In genomic region chr7:50735327-50735726, GRCh38 we compare ENCODE assay signal across 21 cellular contexts. TPM values are rescaled to one million over a fixed set of nuclear protein-coding genes. Genes with fewer than 3 reads are reported as not detected.
DNase-seq lines count a peak whose midpoint lies in the region; ATAC-seq and TF ChIP-seq lines count a peak whose summit lies in the region.
"Had no signal": no experiment of that assay in that cellular context is flagged by ENCODE, and none has a peak within 500 bp of the region (broad histone marks: within the 10 kb centered on the region; RNA-seq: fewer than 3 reads in every experiment).

No MANE protein-coding gene starts in this region.

- H3K36me3 ChIP-seq in Caco-2 (ENCODE audit: control insufficient read depth, insufficient read depth, low read length) = no peaks in the 10 kb centered on the region
- no peaks in the 10 kb centered on the region for H3K36me3 ChIP-seq in naive thymus-derived CD4-positive, alpha-beta T cell (ENCODE audit: control insufficient read depth in 2 of 3, insufficient read depth in 3 of 3, low read length in 3 of 3)
- H3K36me3 ChIP-seq: SJSA1 had no signal

- POLR2A ChIA-PET in Caco-2 (lab: Charles Lee) = no interaction called here
- POLR2A ChIA-PET in naive thymus-derived CD4-positive, alpha-beta T cell (lab: Charles Lee) = no interaction called here
- POLR2A ChIA-PET in MCF 10A (lab: Yijun Ruan, JAX) = interaction anchor here (0.7 kb wide), 1 partner anchor 16 kb away, joined by 4 read pairs; no protein-coding TSS in a partner anchor

- H3K4me3 Mint-ChIP-seq in Caco-2 (ENCODE audit: unreplicated experiment) = no peak overlapping the region
- H3K4me3 Mint-ChIP-seq in naive thymus-derived CD4-positive, alpha-beta T cell = peak overlapping the region in 5 of 10 donors; percentile 7 to 73 (median 18)
- no peak overlapping the region for H3K4me3 Mint-ChIP-seq in MCF 10A (ENCODE audit: unreplicated experiment)
- H3K4me3 Mint-ChIP-seq: CD8-positive, alpha-beta T cell had no signal

- H3K9me3 Mint-ChIP-seq in Caco-2 (ENCODE audit: unreplicated experiment) (no peaks in the 10 kb centered on the region), MCF 10A (ENCODE audit: unreplicated experiment) (peaks cover 6% of the 10 kb centered on the region)
- H3K9me3 Mint-ChIP-seq in naive thymus-derived CD4-positive, alpha-beta T cell = peaks cover 0 to 5% (median 0%) of the 10 kb centered on the region in 11 donors
- H3K9me3 Mint-ChIP-seq: CD8-positive, alpha-beta T cell had no signal

- no peak overlapping the region for H3K27ac ChIP-seq in naive thymus-derived CD4-positive, alpha-beta T cell (ENCODE audit: low read depth, low read length)
- H3K27ac ChIP-seq: SJSA1 had no signal

- H3K27me3 ChIP-seq in Caco-2 (replicated peaks; ENCODE audit: control insufficient read depth, insufficient read depth, low read length) = no peaks in the 10 kb centered on the region
- no peaks in the 10 kb centered on the region for H3K27me3 ChIP-seq in naive thymus-derived CD4-positive, alpha-beta T cell (ENCODE audit: control insufficient read depth in 2 of 2, insufficient read depth in 2 of 2, low read length in 2 of 2)
- H3K27me3 ChIP-seq: SJSA1 had no signal

- no TSS peak for BruUV-seq in Caco-2 (replicated peaks; lab: Mats Ljungman, UMichigan)
- no TSS peak for BruUV-seq in MCF 10A (replicated peaks; lab: Mats Ljungman, UMichigan)

- peaks cover 17% of the 10 kb centered on the region for H3K36me3 Mint-ChIP-seq in Caco-2 (ENCODE audit: insufficient read depth, unreplicated experiment)
- peaks cover 0 to 6% (median 0%) of the 10 kb centered on the region in 5 donors for H3K36me3 Mint-ChIP-seq in naive thymus-derived CD4-positive, alpha-beta T cell
- H3K36me3 Mint-ChIP-seq in MCF 10A (ENCODE audit: insufficient read depth, unreplicated experiment) = peaks cover 16% of the 10 kb centered on the region
- H3K36me3 Mint-ChIP-seq: CD8-positive, alpha-beta T cell had no signal

- H3K4me1 Mint-ChIP-seq in Caco-2 (ENCODE audit: low read depth, unreplicated experiment) (peaks cover 52% of the 10 kb centered on the region), MCF 10A (ENCODE audit: insufficient read depth, unreplicated experiment) (peaks cover 23% of the 10 kb centered on the region)
- H3K4me1 Mint-ChIP-seq in naive thymus-derived CD4-positive, alpha-beta T cell = peaks cover 12 to 28% (median 20%) of the 10 kb centered on the region in 7 donors

- H3K27ac Mint-ChIP-seq in Caco-2 (ENCODE audit: unreplicated experiment) = peak overlapping the region; percentile 57
- H3K27ac Mint-ChIP-seq in naive thymus-derived CD4-positive, alpha-beta T cell = peak overlapping the region in 7 of 9 donors; percentile 4 to 87 (median 62)
- no peak overlapping the region for H3K27ac Mint-ChIP-seq in MCF 10A (ENCODE audit: low read depth, unreplicated experiment)
- H3K27ac Mint-ChIP-seq: CD8-positive, alpha-beta T cell had no signal

- TF ChIP-seq CTCF in Caco-2 (IDR thresholded peaks at IDR 0.05; ENCODE audit: insufficient read depth in 1 of 2, low read depth in 1 of 2, low read length in 1 of 2, severe bottlenecking in 1 of 2, unreplicated experiment in 1 of 2) (no peak), MCF 10A (IDR thresholded peaks at IDR 0.05; ENCODE audit: unreplicated experiment) (no peak)

- peaks cover 32% of the 10 kb centered on the region for H3K4me1 ChIP-seq in Caco-2
- peaks cover 10 to 12% of the 10 kb centered on the region in 2 donors for H3K4me1 ChIP-seq in naive thymus-derived CD4-positive, alpha-beta T cell (ENCODE audit: control insufficient read depth in 2 of 2, insufficient read depth in 2 of 2, low read length in 2 of 2)
- H3K4me1 ChIP-seq: SJSA1 had no signal

- CTCF ChIA-PET in Caco-2 (lab: Charles Lee) = no interaction called here
- CTCF ChIA-PET in naive thymus-derived CD4-positive, alpha-beta T cell (lab: Charles Lee) = no interaction called here
- CTCF ChIA-PET in MCF 10A (lab: Yijun Ruan, JAX) = no interaction called here

- intact Hi-C loops in Caco-2 (cut with micrococcal nuclease; ENCODE audit: unreplicated experiment) (no loop called here), MCF 10A (cut with micrococcal nuclease) (no loop called here)
- intact Hi-C loops in naive thymus-derived CD4-positive, alpha-beta T cell (cut with micrococcal nuclease) = loop anchor here in 1 of 2 donors (5.0 kb wide), 1 partner anchor 38 kb away; no protein-coding TSS in a partner anchor

- DNase-seq in Caco-2 (no peak), OCI-M1 (lab: John Stamatoyannopoulos, UW) (peak; percentile 13), MCF 10A (ENCODE audit: unreplicated experiment) (no peak), glomerular visceral epithelial cell (ENCODE audit: extremely low spot score) (no peak)
- no peak for DNase-seq in naive thymus-derived CD4-positive, alpha-beta T cell
- DNase-seq: C1 segment of cervical spinal cord; CD8-positive, alpha-beta T cell; GDM1; KBM-7; NCI-H1105; NCI-H146; NCI-H2029 treated with DMSO at 0.1 percent for 48 hours; NCI-H2171; NCI-H345; NCI-H524; NCI-H82 had no signal

- no peaks in the 10 kb centered on the region for H3K27me3 Mint-ChIP-seq in Caco-2 (ENCODE audit: insufficient read depth, unreplicated experiment)
- peaks cover 0 to 2% (median 0%) of the 10 kb centered on the region in 5 donors for H3K27me3 Mint-ChIP-seq in naive thymus-derived CD4-positive, alpha-beta T cell
- no peaks in the 10 kb centered on the region for H3K27me3 Mint-ChIP-seq in MCF 10A (ENCODE audit: insufficient read depth, unreplicated experiment)

- H3K9me3 ChIP-seq in Caco-2 = no peaks in the 10 kb centered on the region
- H3K9me3 ChIP-seq in naive thymus-derived CD4-positive, alpha-beta T cell (ENCODE audit: control insufficient read depth in 2 of 3, low read length in 3 of 3) = no peaks in the 10 kb centered on the region
- H3K9me3 ChIP-seq: SJSA1 had no signal

- peak; percentile 47 for ATAC-seq in GM19023 (IDR thresholded peaks at IDR 0.05; ENCODE audit: unreplicated experiment)
- no peak for ATAC-seq in naive thymus-derived CD4-positive, alpha-beta T cell
- ATAC-seq in HG03342 (IDR thresholded peaks at IDR 0.05; ENCODE audit: unreplicated experiment) = no peak
- ATAC-seq: CD8-positive, alpha-beta T cell; Right ventricle myocardium inferior had no signal

- no peak overlapping the region for H3K4me3 ChIP-seq in Caco-2 (ENCODE audit: low read depth, low read length)
- no peak overlapping the region for H3K4me3 ChIP-seq in naive thymus-derived CD4-positive, alpha-beta T cell (ENCODE audit: low read length)
- H3K4me3 ChIP-seq: SJSA1 had no signal

RNA-seq across cellular contexts. Expression of gene GRB10, which starts 47.4 kb away (rescaled TPM):
- total RNA-seq in Caco-2 (2022) (79.3 and 87.2 TPM in 2 replicates), MCF 10A (2022) (68.2 and 71.3 TPM in 2 replicates)
- total RNA-seq in naive thymus-derived CD4-positive, alpha-beta T cell = 10 to 100 TPM in 1 of 5 experiments, 1 to 10 TPM in 4; 3.4 to 10.6 (median 7.2) TPM
- polyA plus RNA-seq in naive thymus-derived CD4-positive, alpha-beta T cell = 1 to 10 TPM; 2.6 to 4.7 TPM
- total RNA-seq: OCI-LY7 had no signal
